Comparison of ENCODE assay signal across 1 cellular context in the genomic region with DNA sequence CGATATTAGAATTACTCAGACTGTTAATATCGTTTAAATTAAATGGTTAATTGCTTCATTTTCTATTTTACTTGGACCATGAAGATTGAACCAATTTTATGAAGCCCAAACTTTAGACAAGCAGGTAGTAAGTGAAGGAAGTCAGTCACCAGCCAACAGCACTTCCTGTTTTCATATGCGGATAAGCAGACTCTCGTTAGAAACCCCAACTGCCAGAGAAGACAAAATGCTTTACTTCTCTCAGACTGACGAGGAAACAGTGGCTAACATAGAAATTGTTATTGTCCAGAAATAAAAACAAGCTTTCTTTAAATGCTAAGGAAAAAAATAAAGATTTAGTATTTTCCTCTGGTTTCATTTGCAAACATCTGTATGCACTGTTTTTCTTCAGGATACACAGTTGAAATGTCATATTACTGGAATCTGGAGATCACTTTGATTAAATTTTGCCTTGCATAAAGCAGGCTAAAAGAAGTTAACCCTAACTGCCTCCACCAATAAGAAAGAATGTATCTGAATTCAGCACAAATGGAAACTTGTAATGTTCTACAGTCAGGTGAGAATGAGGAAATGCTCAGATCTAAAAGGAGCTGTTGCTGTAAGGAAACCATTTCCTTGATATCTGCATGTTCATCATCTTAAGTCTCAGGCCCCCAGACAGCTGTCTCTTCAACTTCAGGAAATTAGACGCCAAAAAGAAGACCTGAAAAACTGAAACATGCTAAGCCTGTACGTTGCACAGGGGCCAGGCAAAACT.
TF ChIP-seq lines count a peak whose summit lies in the region.

No MANE protein-coding gene starts in this region.

TF ChIP-seq in K562, 482 proteins besides CTCF, POLR2A, EP300 and RAD21 (continued from another document and continues in another):
- TF ChIP-seq, protein P1, sequence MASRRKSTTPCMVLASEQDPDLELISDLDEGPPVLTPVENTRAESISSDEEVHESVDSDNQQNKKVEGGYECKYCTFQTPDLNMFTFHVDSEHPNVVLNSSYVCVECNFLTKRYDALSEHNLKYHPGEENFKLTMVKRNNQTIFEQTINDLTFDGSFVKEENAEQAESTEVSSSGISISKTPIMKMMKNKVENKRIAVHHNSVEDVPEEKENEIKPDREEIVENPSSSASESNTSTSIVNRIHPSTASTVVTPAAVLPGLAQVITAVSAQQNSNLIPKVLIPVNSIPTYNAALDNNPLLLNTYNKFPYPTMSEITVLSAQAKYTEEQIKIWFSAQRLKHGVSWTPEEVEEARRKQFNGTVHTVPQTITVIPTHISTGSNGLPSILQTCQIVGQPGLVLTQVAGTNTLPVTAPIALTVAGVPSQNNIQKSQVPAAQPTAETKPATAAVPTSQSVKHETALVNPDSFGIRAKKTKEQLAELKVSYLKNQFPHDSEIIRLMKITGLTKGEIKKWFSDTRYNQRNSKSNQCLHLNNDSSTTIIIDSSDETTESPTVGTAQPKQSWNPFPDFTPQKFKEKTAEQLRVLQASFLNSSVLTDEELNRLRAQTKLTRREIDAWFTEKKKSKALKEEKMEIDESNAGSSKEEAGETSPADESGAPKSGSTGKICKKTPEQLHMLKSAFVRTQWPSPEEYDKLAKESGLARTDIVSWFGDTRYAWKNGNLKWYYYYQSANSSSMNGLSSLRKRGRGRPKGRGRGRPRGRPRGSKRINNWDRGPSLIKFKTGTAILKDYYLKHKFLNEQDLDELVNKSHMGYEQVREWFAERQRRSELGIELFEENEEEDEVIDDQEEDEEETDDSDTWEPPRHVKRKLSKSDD (conservative IDR thresholded peaks at IDR 0.05; ENCODE audit: low read length), result no peak
- TF ChIP-seq ETV1 (tag; conservative IDR thresholded peaks at IDR 0.05; ENCODE audit: low read depth) (peak; percentile 11; the same call in 1 of the 2 replicates), HDGF (IDR thresholded peaks at IDR 0.05) (no peak), ERF (CRISPR knock-in tag; IDR thresholded peaks at IDR 0.05) (no peak), POLR2H (tag; IDR thresholded peaks at IDR 0.05; ENCODE audit: low read depth) (no peak), ZNF764 (CRISPR knock-in tag; IDR thresholded peaks at IDR 0.05; ENCODE audit: low read depth) (no peak), NR4A1 (CRISPR knock-in tag; IDR thresholded peaks at IDR 0.05) (no peak), NR4A1 (tag; IDR thresholded peaks at IDR 0.05) (0 out of 2 replicates have a peak, but pooled peaks have one; percentile 39), HMG20B (CRISPR knock-in tag; IDR thresholded peaks at IDR 0.05) (no peak), CBX3 (IDR thresholded peaks at IDR 0.05; ENCODE audit: borderline replicate concordance in 1 of 2, low read length in 2 of 2) (0 out of 3 replicates have a peak, but pooled peaks of 1 of the 2 experiments have one; percentile 10), HNRNPH1 (optimal IDR thresholded peaks at IDR 0.05; ENCODE audit: low read depth, low read length) (no peak), HIVEP1 (CRISPR knock-in tag; IDR thresholded peaks at IDR 0.05) (no peak), GTF2B (IDR thresholded peaks at IDR 0.05; ENCODE audit: extremely low read depth, insufficient read length) (no peak), USF1 (CRISPR knock-in tag; IDR thresholded peaks at IDR 0.05) (no peak), TAF1 (IDR thresholded peaks at IDR 0.05; ENCODE audit: control insufficient read depth, extremely low read depth, insufficient read depth, low read length, severe bottlenecking) (no peak), HOXB6 (CRISPR knock-in tag; IDR thresholded peaks at IDR 0.05; ENCODE audit: borderline replicate concordance) (no peak), NFRKB (IDR thresholded peaks at IDR 0.05; ENCODE audit: low read depth) (peak; percentile 85; the same call in 1 of the 2 replicates), NELFE (IDR thresholded peaks at IDR 0.05; ENCODE audit: insufficient read depth, insufficient read length) (no peak), FOXK2 (conservative IDR thresholded peaks at IDR 0.05 in 1 of 2, IDR thresholded peaks at IDR 0.05 in 1 of 2; ENCODE audit: low read depth in 2 of 2) (peak; percentile 12 to 18; a peak in 1 of 4 replicates), NFIX (CRISPR knock-in tag; IDR thresholded peaks at IDR 0.05; ENCODE audit: low read depth) (no peak), ATF4 (CRISPR knock-in tag; IDR thresholded peaks at IDR 0.05) (0 out of 2 replicates have a peak, but pooled peaks have one; percentile 3), NR2C2 (CRISPR knock-in tag; IDR thresholded peaks at IDR 0.05) (no peak), NR2C2 (tag; IDR thresholded peaks at IDR 0.05) (peak; percentile 61; the same call in 1 of the 2 replicates)
- TF ChIP-seq, protein P2, sequence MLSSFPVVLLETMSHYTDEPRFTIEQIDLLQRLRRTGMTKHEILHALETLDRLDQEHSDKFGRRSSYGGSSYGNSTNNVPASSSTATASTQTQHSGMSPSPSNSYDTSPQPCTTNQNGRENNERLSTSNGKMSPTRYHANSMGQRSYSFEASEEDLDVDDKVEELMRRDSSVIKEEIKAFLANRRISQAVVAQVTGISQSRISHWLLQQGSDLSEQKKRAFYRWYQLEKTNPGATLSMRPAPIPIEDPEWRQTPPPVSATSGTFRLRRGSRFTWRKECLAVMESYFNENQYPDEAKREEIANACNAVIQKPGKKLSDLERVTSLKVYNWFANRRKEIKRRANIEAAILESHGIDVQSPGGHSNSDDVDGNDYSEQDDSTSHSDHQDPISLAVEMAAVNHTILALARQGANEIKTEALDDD (IDR thresholded peaks at IDR 0.05), result peak; percentile 68
- TF ChIP-seq, protein P3, sequence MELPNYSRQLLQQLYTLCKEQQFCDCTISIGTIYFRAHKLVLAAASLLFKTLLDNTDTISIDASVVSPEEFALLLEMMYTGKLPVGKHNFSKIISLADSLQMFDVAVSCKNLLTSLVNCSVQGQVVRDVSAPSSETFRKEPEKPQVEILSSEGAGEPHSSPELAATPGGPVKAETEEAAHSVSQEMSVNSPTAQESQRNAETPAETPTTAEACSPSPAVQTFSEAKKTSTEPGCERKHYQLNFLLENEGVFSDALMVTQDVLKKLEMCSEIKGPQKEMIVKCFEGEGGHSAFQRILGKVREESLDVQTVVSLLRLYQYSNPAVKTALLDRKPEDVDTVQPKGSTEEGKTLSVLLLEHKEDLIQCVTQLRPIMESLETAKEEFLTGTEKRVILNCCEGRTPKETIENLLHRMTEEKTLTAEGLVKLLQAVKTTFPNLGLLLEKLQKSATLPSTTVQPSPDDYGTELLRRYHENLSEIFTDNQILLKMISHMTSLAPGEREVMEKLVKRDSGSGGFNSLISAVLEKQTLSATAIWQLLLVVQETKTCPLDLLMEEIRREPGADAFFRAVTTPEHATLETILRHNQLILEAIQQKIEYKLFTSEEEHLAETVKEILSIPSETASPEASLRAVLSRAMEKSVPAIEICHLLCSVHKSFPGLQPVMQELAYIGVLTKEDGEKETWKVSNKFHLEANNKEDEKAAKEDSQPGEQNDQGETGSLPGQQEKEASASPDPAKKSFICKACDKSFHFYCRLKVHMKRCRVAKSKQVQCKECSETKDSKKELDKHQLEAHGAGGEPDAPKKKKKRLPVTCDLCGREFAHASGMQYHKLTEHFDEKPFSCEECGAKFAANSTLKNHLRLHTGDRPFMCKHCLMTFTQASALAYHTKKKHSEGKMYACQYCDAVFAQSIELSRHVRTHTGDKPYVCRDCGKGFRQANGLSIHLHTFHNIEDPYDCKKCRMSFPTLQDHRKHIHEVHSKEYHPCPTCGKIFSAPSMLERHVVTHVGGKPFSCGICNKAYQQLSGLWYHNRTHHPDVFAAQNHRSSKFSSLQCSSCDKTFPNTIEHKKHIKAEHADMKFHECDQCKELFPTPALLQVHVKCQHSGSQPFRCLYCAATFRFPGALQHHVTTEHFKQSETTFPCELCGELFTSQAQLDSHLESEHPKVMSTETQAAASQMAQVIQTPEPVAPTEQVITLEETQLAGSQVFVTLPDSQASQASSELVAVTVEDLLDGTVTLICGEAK (IDR thresholded peaks at IDR 0.05), result peak; percentile 54
- TF ChIP-seq, protein P3 (CRISPR knock-in tag; IDR thresholded peaks at IDR 0.05), result no peak
- TF ChIP-seq, protein P4, sequence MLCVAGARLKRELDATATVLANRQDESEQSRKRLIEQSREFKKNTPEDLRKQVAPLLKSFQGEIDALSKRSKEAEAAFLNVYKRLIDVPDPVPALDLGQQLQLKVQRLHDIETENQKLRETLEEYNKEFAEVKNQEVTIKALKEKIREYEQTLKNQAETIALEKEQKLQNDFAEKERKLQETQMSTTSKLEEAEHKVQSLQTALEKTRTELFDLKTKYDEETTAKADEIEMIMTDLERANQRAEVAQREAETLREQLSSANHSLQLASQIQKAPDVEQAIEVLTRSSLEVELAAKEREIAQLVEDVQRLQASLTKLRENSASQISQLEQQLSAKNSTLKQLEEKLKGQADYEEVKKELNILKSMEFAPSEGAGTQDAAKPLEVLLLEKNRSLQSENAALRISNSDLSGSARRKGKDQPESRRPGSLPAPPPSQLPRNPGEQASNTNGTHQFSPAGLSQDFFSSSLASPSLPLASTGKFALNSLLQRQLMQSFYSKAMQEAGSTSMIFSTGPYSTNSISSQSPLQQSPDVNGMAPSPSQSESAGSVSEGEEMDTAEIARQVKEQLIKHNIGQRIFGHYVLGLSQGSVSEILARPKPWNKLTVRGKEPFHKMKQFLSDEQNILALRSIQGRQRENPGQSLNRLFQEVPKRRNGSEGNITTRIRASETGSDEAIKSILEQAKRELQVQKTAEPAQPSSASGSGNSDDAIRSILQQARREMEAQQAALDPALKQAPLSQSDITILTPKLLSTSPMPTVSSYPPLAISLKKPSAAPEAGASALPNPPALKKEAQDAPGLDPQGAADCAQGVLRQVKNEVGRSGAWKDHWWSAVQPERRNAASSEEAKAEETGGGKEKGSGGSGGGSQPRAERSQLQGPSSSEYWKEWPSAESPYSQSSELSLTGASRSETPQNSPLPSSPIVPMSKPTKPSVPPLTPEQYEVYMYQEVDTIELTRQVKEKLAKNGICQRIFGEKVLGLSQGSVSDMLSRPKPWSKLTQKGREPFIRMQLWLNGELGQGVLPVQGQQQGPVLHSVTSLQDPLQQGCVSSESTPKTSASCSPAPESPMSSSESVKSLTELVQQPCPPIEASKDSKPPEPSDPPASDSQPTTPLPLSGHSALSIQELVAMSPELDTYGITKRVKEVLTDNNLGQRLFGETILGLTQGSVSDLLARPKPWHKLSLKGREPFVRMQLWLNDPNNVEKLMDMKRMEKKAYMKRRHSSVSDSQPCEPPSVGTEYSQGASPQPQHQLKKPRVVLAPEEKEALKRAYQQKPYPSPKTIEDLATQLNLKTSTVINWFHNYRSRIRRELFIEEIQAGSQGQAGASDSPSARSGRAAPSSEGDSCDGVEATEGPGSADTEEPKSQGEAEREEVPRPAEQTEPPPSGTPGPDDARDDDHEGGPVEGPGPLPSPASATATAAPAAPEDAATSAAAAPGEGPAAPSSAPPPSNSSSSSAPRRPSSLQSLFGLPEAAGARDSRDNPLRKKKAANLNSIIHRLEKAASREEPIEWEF (CRISPR knock-in tag; IDR thresholded peaks at IDR 0.05), result no peak
- TF ChIP-seq, protein P5, sequence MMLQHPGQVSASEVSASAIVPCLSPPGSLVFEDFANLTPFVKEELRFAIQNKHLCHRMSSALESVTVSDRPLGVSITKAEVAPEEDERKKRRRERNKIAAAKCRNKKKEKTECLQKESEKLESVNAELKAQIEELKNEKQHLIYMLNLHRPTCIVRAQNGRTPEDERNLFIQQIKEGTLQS (IDR thresholded peaks at IDR 0.05), result no peak
- TF ChIP-seq, protein P5 (CRISPR knock-in tag; conservative IDR thresholded peaks at IDR 0.05), result no peak
